ENCODE assay signal across 8 cellular contexts in genomic region chr3:181711325-181712135, GRCh38.
A peak's percentile ranks its signal among the peaks of the same experiment; 100 is the strongest.
DNase-seq lines count a peak whose midpoint lies in the region; ATAC-seq and TF ChIP-seq lines count a peak whose summit lies in the region.

TSS of gene SOX2 (plus strand) at chr3:181711925. CDS start at chr3:181712361, 436 bp downstream.

- peaks cover 30% of the 10 kb centered on the region for H3K4me1 ChIP-seq in HUES6 (ENCODE audit: control insufficient read depth, insufficient read depth, low read length)
- H3K4me1 ChIP-seq in OCI-LY1 (ENCODE audit: insufficient read depth, low read length, severe bottlenecking): peaks cover 79% of the 10 kb centered on the region

- H2AFZ ChIP-seq in OCI-LY1 (ENCODE audit: low read length): no peak within 1 kb of the TSS

- H3K9ac ChIP-seq in HUES6 (ENCODE audit: low read length) (peak within 1 kb of the TSS; percentile 98), OCI-LY1 (ENCODE audit: low read length) (peak within 1 kb of the TSS; percentile 14; the same call in 1 of the 2 replicates)

- H3F3A ChIP-seq in OCI-LY1 (ENCODE audit: insufficient read depth, low read length): no peaks in the 10 kb centered on the region

- H3K9me3 Mint-ChIP-seq in stimulated activated effector memory CD8-positive, alpha-beta T cell treated with anti-CD3 and anti-CD28 coated beads, Interleukin-12 subunit alpha, Interleukin-12 subunit beta, amount 100 ng/mL, for 72 hours: peaks cover 6% of the 10 kb centered on the region

- H3K27me3 ChIP-seq in HUES6 (ENCODE audit: control insufficient read depth, insufficient read depth, low read length) (peaks cover 19% of the 10 kb centered on the region; the same call in 1 of the 2 replicates), OCI-LY1 (ENCODE audit: insufficient read depth, low read length) (no peaks in the 10 kb centered on the region)

- H3K4me3 Mint-ChIP-seq in stimulated activated effector memory CD8-positive, alpha-beta T cell treated with anti-CD3 and anti-CD28 coated beads, Interleukin-12 subunit alpha, Interleukin-12 subunit beta, amount 100 ng/mL, for 72 hours: no peak within 1 kb of the TSS

- no peaks in the 10 kb centered on the region for H3K36me3 Mint-ChIP-seq in stimulated activated effector memory CD8-positive, alpha-beta T cell treated with anti-CD3 and anti-CD28 coated beads, Interleukin-12 subunit alpha, Interleukin-12 subunit beta, amount 100 ng/mL, for 72 hours

- peaks cover 6% of the 10 kb centered on the region for H3K4me1 Mint-ChIP-seq in stimulated activated effector memory CD8-positive, alpha-beta T cell treated with anti-CD3 and anti-CD28 coated beads, Interleukin-12 subunit alpha, Interleukin-12 subunit beta, amount 100 ng/mL, for 72 hours

- peak within 1 kb of the TSS; percentile 30 for H3K4me2 ChIP-seq in OCI-LY1 (ENCODE audit: low read length)

- peak; percentile 42 for DNase-seq in EH (ENCODE audit: low read depth)
- DNase-seq in kidney tubule cell (ENCODE audit: low spot score): peak; percentile 79
- DNase-seq in stimulated activated effector memory CD8-positive, alpha-beta T cell treated with anti-CD3 and anti-CD28 coated beads, Interleukin-12 subunit alpha, Interleukin-12 subunit beta, amount 100 ng/mL, for 72 hours (ENCODE audit: low spot score in 2 of 2): no peak

- peaks cover 22% of the 10 kb centered on the region for H3K36me3 ChIP-seq in HUES6 (ENCODE audit: control insufficient read depth, insufficient read depth, low read length)
- H3K36me3 ChIP-seq in OCI-LY1 (ENCODE audit: insufficient read depth, low read length): peaks cover 14% of the 10 kb centered on the region; the same call in 1 of the 2 replicates

- H3K27ac ChIP-seq in HUES6 (ENCODE audit: low read depth, low read length) (peak within 1 kb of the TSS; percentile 97), OCI-LY1 (ENCODE audit: low read depth, low read length, poor library complexity, severe bottlenecking) (peak within 1 kb of the TSS; percentile 88), cingulate gyrus (ENCODE audit: low read depth, low read length) (peak within 1 kb of the TSS; percentile 86)

- H3K79me2 ChIP-seq in OCI-LY1 (ENCODE audit: insufficient read depth, low read length): peaks cover 27% of the 10 kb centered on the region

- no peaks in the 10 kb centered on the region for H4K20me1 ChIP-seq in OCI-LY1 (ENCODE audit: insufficient read depth, low read length)

- no peaks in the 10 kb centered on the region for H3K9me2 ChIP-seq in OCI-LY1 (ENCODE audit: low read depth, low read length)

- no peaks in the 10 kb centered on the region for H3K9me3 ChIP-seq in HUES6 (ENCODE audit: control insufficient read depth, insufficient read depth, low read depth, low read length)
- H3K9me3 ChIP-seq in OCI-LY1 (ENCODE audit: low read length): no peaks in the 10 kb centered on the region

- peak; percentile 31 for ATAC-seq in stimulated activated effector memory CD8-positive, alpha-beta T cell treated with anti-CD3 and anti-CD28 coated beads, Interleukin-12 subunit alpha, Interleukin-12 subunit beta, amount 100 ng/mL, for 72 hours
- ATAC-seq in GM21737 (IDR thresholded peaks at IDR 0.05; ENCODE audit: unreplicated experiment) (no peak), HG03469 (IDR thresholded peaks at IDR 0.05; ENCODE audit: unreplicated experiment) (no peak)

- H3K4me3 ChIP-seq in HUES6 (ENCODE audit: low read depth, low read length) (peak within 1 kb of the TSS; percentile 96), OCI-LY1 (ENCODE audit: low read depth, low read length, poor library complexity, severe bottlenecking) (peak within 1 kb of the TSS; percentile 79)

- no peak within 1 kb of the TSS for H3K27ac Mint-ChIP-seq in stimulated activated effector memory CD8-positive, alpha-beta T cell treated with anti-CD3 and anti-CD28 coated beads, Interleukin-12 subunit alpha, Interleukin-12 subunit beta, amount 100 ng/mL, for 72 hours

- TF ChIP-seq CTCF in OCI-LY1 (IDR thresholded peaks at IDR 0.05; ENCODE audit: low read length): no peak

Comparison
In these comparisons a context has a peak if more than half of its experiments do, and no peak if none do; other contexts are left out.
1. DNase-seq: peak in EH (single experiment) and kidney tubule cell (single experiment); none in stimulated activated effector memory CD8-positive, alpha-beta T cell treated with anti-CD3 and anti-CD28 coated beads, Interleukin-12 subunit alpha, Interleukin-12 subunit beta, amount 100 ng/mL, for 72 hours (0 of 2).
2. Peak in every context shown above with its lines, with median percentiles within 50 percentile points of each other: H3K27ac ChIP-seq.